Comparison of ENCODE assay signal across 10 cellular contexts in the genomic region with DNA sequence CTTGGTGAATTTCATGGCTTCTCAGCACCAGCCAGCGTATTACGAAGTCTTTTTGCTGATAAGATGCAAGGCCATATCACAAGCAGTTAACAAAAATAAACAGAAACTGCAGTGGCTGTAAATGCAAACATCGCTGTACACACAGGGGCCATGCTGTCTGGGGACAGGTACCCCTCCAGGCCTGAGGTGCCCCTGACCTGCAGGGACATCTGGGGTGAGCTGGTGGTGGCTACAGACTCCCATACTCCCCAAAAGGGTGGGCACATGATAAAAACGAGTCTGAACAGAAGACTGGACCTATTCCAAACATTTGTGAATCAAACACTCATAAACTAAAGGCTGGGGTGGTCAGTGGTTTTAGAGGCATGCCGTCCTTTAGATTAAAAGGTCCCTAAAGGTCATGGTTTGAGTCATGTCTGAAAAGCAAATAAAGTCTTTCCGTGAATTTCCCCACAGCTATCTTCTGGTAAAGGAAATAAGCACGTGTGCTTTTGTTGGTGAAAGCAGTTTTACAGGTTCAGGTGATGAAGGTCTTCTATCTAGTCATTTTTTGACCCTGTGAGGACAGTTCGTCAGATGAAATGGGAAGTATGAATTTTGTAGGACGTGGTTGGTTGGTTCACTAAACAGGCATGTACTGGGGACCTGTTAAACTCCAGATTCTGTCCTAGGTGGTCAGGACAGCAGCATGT. TPM values are rescaled to one million over a fixed set of nuclear protein-coding genes. Genes with fewer than 3 reads are reported as not detected.
A peak's percentile ranks its signal among the peaks of the same experiment; 100 is the strongest.
DNase-seq lines count a peak whose midpoint lies in the region; ATAC-seq, FAIRE-seq and TF ChIP-seq lines count a peak whose summit lies in the region.
"Had no signal": no experiment of that assay in that cellular context is flagged by ENCODE, and none has a peak within 500 bp of the region (broad histone marks: within the 10 kb centered on the region; RNA-seq: fewer than 3 reads in every experiment).

No MANE protein-coding gene starts in this region.

- H2AFZ ChIP-seq in GM23338, result no peak overlapping the region
- H2AFZ ChIP-seq in keratinocyte (ENCODE audit: control insufficient read depth, low read length), result no peak overlapping the region

- H3K4me1 ChIP-seq in GM23338 (ENCODE audit: insufficient read depth) (peaks cover 29% of the 10 kb centered on the region), keratinocyte (ENCODE audit: control insufficient read depth, extremely low read depth, insufficient read depth, low read length) (peaks cover 38% of the 10 kb centered on the region), heart left ventricle (peaks cover 0 to 17% (median 0%) of the 10 kb centered on the region in 12 donors)

- H4K20me1 ChIP-seq in GM23338 (replicated peaks; ENCODE audit: insufficient read depth) (peaks cover 16% of the 10 kb centered on the region), keratinocyte (ENCODE audit: control insufficient read depth, extremely low read depth, insufficient read depth, low read length) (no peaks in the 10 kb centered on the region)

- POLR2A ChIA-PET in T-cell (lab: Charles Lee), result no interaction called here

- in situ Hi-C loops in Caki2 (cut with HindIII; ENCODE audit: low pct_unique_long_range_greater_than_20kb, low sequenced_read_pairs), result no loop called here

- TF ChIP-seq POLR2A in heart left ventricle (IDR thresholded peaks at IDR 0.05), result no peak

- peaks cover 10% of the 10 kb centered on the region for H3K4me1 Mint-ChIP-seq in GM23338
- peaks cover 86 to 90% (median 90%) of the 10 kb centered on the region in 3 donors for H3K4me1 Mint-ChIP-seq in T-cell

- no peaks in the 10 kb centered on the region for H3K27me3 ChIP-seq in GM23338 (ENCODE audit: insufficient read depth)
- H3K27me3 ChIP-seq in keratinocyte (ENCODE audit: control insufficient read depth, extremely low read depth, insufficient read depth, low read length), result no peaks in the 10 kb centered on the region
- no peaks in the 10 kb centered on the region for H3K27me3 ChIP-seq in heart left ventricle

- H3K27ac ChIP-seq in GM23338 (ENCODE audit: low read depth) (0 out of 2 replicates have a peak overlapping the region, but pooled peaks have one; percentile 16), keratinocyte (ENCODE audit: control insufficient read depth, insufficient read depth, low read length) (no peak overlapping the region), heart left ventricle (no peak overlapping the region)

- CTCF ChIA-PET in T-cell (lab: Charles Lee), result no interaction called here

- H3K27me3 Mint-ChIP-seq in GM23338 (ENCODE audit: insufficient read depth, low read depth, poor library complexity) (peaks cover 4% of the 10 kb centered on the region), T-cell (no peaks in the 10 kb centered on the region)

- dilution Hi-C loops in keratinocyte (cut with MboI; ENCODE audit: extremely low pct_ligation_motif_present, low sequenced_read_pairs), result no loop called here

- H3K9me1 ChIP-seq in keratinocyte (ENCODE audit: control insufficient read depth, extremely low read depth, insufficient read depth, low read length), result no peaks in the 10 kb centered on the region

- H3K79me2 ChIP-seq in GM23338 (replicated peaks; ENCODE audit: insufficient read depth) (peaks cover 100% of the 10 kb centered on the region), keratinocyte (ENCODE audit: control insufficient read depth, insufficient read depth, low read length) (peaks cover 22% of the 10 kb centered on the region)

- H3K4me2 ChIP-seq in GM23338 (no peak overlapping the region), keratinocyte (ENCODE audit: control insufficient read depth, extremely low read depth, insufficient read depth, low read depth, low read length) (no peak overlapping the region)

- H3K4me3 Mint-ChIP-seq in GM23338 (no peak overlapping the region), T-cell (peak overlapping the region in 2 of 3 donors; percentile 3 to 10)

- no peaks in the 10 kb centered on the region for H3K9me3 Mint-ChIP-seq in GM23338
- no peaks in the 10 kb centered on the region for H3K9me3 Mint-ChIP-seq in T-cell

- H3K27ac Mint-ChIP-seq in GM23338, result no peak overlapping the region
- peak overlapping the region; percentile 62 to 68 for H3K27ac Mint-ChIP-seq in T-cell

- no peak overlapping the region for H3K4me3 ChIP-seq in GM23338
- H3K4me3 ChIP-seq in keratinocyte (ENCODE audit: control insufficient read depth in 2 of 3, extremely low read depth in 1 of 3, insufficient read depth in 2 of 3, low read depth in 1 of 3, low read length in 3 of 3), result no peak overlapping the region
- no peak overlapping the region for H3K4me3 ChIP-seq in heart left ventricle

- ATAC-seq in GM23338 (no peak), T-cell (replicated peaks in 1 of 4) (no peak), HG03139 (IDR thresholded peaks at IDR 0.05; ENCODE audit: unreplicated experiment) (no peak), heart left ventricle (no peak), HG02571 (IDR thresholded peaks at IDR 0.05; ENCODE audit: unreplicated experiment) (no peak)

- H3K36me3 Mint-ChIP-seq in GM23338 (ENCODE audit: low read depth) (no peaks in the 10 kb centered on the region), T-cell (peaks cover 6% of the 10 kb centered on the region)

- intact Hi-C loops in heart left ventricle (cut with DNase I), result no loop called here

- no peaks in the 10 kb centered on the region; the same call in 1 of the 2 replicates for H3K36me3 ChIP-seq in GM23338 (ENCODE audit: insufficient read depth)
- H3K36me3 ChIP-seq in keratinocyte (ENCODE audit: control insufficient read depth in 2 of 2, extremely low read depth in 1 of 2, insufficient read depth in 2 of 2, low read length in 2 of 2), result no peaks in the 10 kb centered on the region
- H3K36me3 ChIP-seq in heart left ventricle, result no peaks in the 10 kb centered on the region

- H3F3A ChIP-seq in GM23338 (replicated peaks; ENCODE audit: low read depth), result no peaks in the 10 kb centered on the region

- H3K9me3 ChIP-seq in keratinocyte (ENCODE audit: control insufficient read depth, low read depth, low read length) (no peaks in the 10 kb centered on the region), heart left ventricle (no peaks in the 10 kb centered on the region)

- FAIRE-seq in keratinocyte (lab: Jason Lieb, UNC), result peak; percentile 20
- no peak for FAIRE-seq in HTR-8/SVneo (lab: Jason Lieb, UNC)
- FAIRE-seq: colon had no signal

- TF ChIP-seq CTCF in GM23338 (conservative IDR thresholded peaks at IDR 0.05; ENCODE audit: low read depth in 2 of 2) (no peak), keratinocyte (optimal IDR thresholded peaks at IDR 0.05 in 1 of 3, IDR thresholded peaks at IDR 0.05 in 1 of 3, conservative IDR thresholded peaks at IDR 0.05 in 1 of 3; ENCODE audit: extremely low read depth in 1 of 3, insufficient read depth in 2 of 3, low read length in 3 of 3) (no peak), heart left ventricle (IDR thresholded peaks at IDR 0.05) (no peak)

- H3K9ac ChIP-seq in keratinocyte (ENCODE audit: control insufficient read depth, extremely low read depth, insufficient read depth, low read length), result no peak overlapping the region

- H3K9me2 ChIP-seq in GM23338 (ENCODE audit: insufficient read depth), result no peaks in the 10 kb centered on the region

- WGBS in heart left ventricle, 4 donors, result 80 to 88% (median 82%) methylated on average over 9 of the region's 9 CpGs

- peak; percentile 36 for DNase-seq in Caki2 (ENCODE audit: low read depth)
- DNase-seq in GM23338 (ENCODE audit: low spot score), result no peak
- no peak for DNase-seq in T-cell
- no peak for DNase-seq in keratinocyte (ENCODE audit: low read depth, low spot score)
- DNase-seq in HTR-8/SVneo (ENCODE audit: insufficient read length, low spot score), result no peak
- DNase-seq in heart left ventricle, result no peak
- DNase-seq: NCI-H1694 had no signal

RNA-seq across cellular contexts. Expression of a gene that starts 36.8 kb away (rescaled TPM):
- 2.7 and 9.8 TPM in 2 replicates for total RNA-seq in Caki2 (2014; rRNA removed; shearing (Covaris generic); ENCODE audit: low replicate concordance)
- 108 and 136 TPM in 2 replicates for total RNA-seq in GM23338 (2014; rRNA removed; shearing (Covaris generic))
- 69.2 and 69.4 TPM in 2 replicates for polyA plus RNA-seq in GM23338 (2016; fragmentation: Nextera tagmentation; extraction: Ambion mirVana)
- total RNA-seq in T-cell, result 100 to 1,000 TPM; 123 to 151 (median 136) TPM
- 13.3 to 26.8 TPM (median 25.0 TPM) in 3 replicates for polyA plus RNA-seq in keratinocyte
- 29.0 TPM for polyA plus RNA-seq in keratinocyte (2011; ENCODE audit: low read depth)
- 15.7 and 22.9 TPM in 2 replicates for polyA plus RNA-seq in keratinocyte (2011; cell fraction: cytosol; rRNA removed)
- 14.3 and 15.3 TPM in 2 replicates for polyA plus RNA-seq in keratinocyte (2011; cell fraction: nucleus; rRNA removed)
- 18.0 and 20.9 TPM in 2 replicates for polyA plus RNA-seq in keratinocyte (2012; ENCODE audit: low replicate concordance)
- 14.6 to 36.1 TPM (median 21.8 TPM) in 3 replicates for polyA minus RNA-seq in keratinocyte
- 28.2 TPM for polyA minus RNA-seq in keratinocyte (2011; cell fraction: cytosol; rRNA and poly(A)+ RNA removed)
- polyA minus RNA-seq in keratinocyte (2011; cell fraction: nucleus; rRNA and poly(A)+ RNA removed), result 17.8 and 35.6 TPM in 2 replicates
- total RNA-seq in heart left ventricle, result 10 to 100 TPM in 1 of 9 donors, 1 to 10 TPM in 8; 2.7 to 12.8 (median 4.8) TPM
- polyA plus RNA-seq in heart left ventricle, result 1 to 10 TPM; 2.3 to 3.0 TPM
